Comparison of ENCODE assay signal across 1 cellular context in genomic region chr14:91410781-91411536, GRCh38.
A peak's percentile ranks its signal among the peaks of the same experiment; 100 is the strongest.
TF ChIP-seq lines count a peak whose summit lies in the region.

No MANE protein-coding gene starts in this region.

TF ChIP-seq in GM12878, 131 proteins besides CTCF, POLR2A, EP300 and RAD21 (continued from another document and continues in another):
- no peak for TF ChIP-seq ZNF592 (IDR thresholded peaks at IDR 0.05)
- TF ChIP-seq STAT1 (conservative IDR thresholded peaks at IDR 0.05), result no peak
- TF ChIP-seq NFIC (IDR thresholded peaks at IDR 0.05; ENCODE audit: low read depth, low read length), result no peak
- TF ChIP-seq FOXK2 (IDR thresholded peaks at IDR 0.05), result no peak
- no peak for TF ChIP-seq MEF2A (IDR thresholded peaks at IDR 0.05; ENCODE audit: insufficient read depth, low read depth, low read length)
- no peak for TF ChIP-seq SMAD5 (IDR thresholded peaks at IDR 0.05; ENCODE audit: low read depth)
- 0 out of 2 replicates have a peak, but pooled peaks have one; percentile 14 for TF ChIP-seq NKRF (conservative IDR thresholded peaks at IDR 0.05)
- TF ChIP-seq, protein P1, sequence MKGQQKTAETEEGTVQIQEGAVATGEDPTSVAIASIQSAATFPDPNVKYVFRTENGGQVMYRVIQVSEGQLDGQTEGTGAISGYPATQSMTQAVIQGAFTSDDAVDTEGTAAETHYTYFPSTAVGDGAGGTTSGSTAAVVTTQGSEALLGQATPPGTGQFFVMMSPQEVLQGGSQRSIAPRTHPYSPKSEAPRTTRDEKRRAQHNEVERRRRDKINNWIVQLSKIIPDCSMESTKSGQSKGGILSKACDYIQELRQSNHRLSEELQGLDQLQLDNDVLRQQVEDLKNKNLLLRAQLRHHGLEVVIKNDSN (IDR thresholded peaks at IDR 0.05; ENCODE audit: borderline replicate concordance, extremely low read length, insufficient read depth, low read depth, low read length), result no peak
- TF ChIP-seq DPF2 (IDR thresholded peaks at IDR 0.05), result no peak
- no peak for TF ChIP-seq SMAD1 (IDR thresholded peaks at IDR 0.05; ENCODE audit: low read depth, partially characterized antibody)
- no peak for TF ChIP-seq E2F4 (IDR thresholded peaks at IDR 0.05; ENCODE audit: low read depth, low read length)
- no peak for TF ChIP-seq SREBF2 (IDR thresholded peaks at IDR 0.05; ENCODE audit: low read length)
- no peak for TF ChIP-seq ASH2L (IDR thresholded peaks at IDR 0.05; ENCODE audit: borderline replicate concordance, low read depth)
- TF ChIP-seq ZNF384 (IDR thresholded peaks at IDR 0.05; ENCODE audit: borderline replicate concordance, low read depth, low read length), result no peak
- TF ChIP-seq GABPA (IDR thresholded peaks at IDR 0.05; ENCODE audit: low read depth), result no peak
- TF ChIP-seq BHLHE40 (IDR thresholded peaks at IDR 0.05; ENCODE audit: borderline replicate concordance in 1 of 2, low read depth in 2 of 2, low read length in 1 of 2), result peak; percentile 78 to 84
- no peak for TF ChIP-seq ATF7 (IDR thresholded peaks at IDR 0.05; ENCODE audit: low read depth)
- TF ChIP-seq ATF3 (IDR thresholded peaks at IDR 0.05; ENCODE audit: borderline replicate concordance, extremely low read depth, low read depth, low read length), result no peak
- no peak for TF ChIP-seq BCLAF1 (IDR thresholded peaks at IDR 0.05)
- TF ChIP-seq IKZF2 (IDR thresholded peaks at IDR 0.05), result peak in 1 of 2 experiments; percentile 12; a peak in 1 of 4 replicates
- peak; percentile 52; the same call in 1 of the 2 replicates for TF ChIP-seq ZNF217 (IDR thresholded peaks at IDR 0.05)
- no peak for TF ChIP-seq ATF2 (IDR thresholded peaks at IDR 0.05; ENCODE audit: low read length)
- no peak for TF ChIP-seq BRCA1 (IDR thresholded peaks at IDR 0.05; ENCODE audit: low read depth, low read length)
- TF ChIP-seq ETV6 (conservative IDR thresholded peaks at IDR 0.05 in 1 of 2, IDR thresholded peaks at IDR 0.05 in 1 of 2; ENCODE audit: borderline replicate concordance in 1 of 2, low read depth in 1 of 2), result no peak
- TF ChIP-seq, protein P2, sequence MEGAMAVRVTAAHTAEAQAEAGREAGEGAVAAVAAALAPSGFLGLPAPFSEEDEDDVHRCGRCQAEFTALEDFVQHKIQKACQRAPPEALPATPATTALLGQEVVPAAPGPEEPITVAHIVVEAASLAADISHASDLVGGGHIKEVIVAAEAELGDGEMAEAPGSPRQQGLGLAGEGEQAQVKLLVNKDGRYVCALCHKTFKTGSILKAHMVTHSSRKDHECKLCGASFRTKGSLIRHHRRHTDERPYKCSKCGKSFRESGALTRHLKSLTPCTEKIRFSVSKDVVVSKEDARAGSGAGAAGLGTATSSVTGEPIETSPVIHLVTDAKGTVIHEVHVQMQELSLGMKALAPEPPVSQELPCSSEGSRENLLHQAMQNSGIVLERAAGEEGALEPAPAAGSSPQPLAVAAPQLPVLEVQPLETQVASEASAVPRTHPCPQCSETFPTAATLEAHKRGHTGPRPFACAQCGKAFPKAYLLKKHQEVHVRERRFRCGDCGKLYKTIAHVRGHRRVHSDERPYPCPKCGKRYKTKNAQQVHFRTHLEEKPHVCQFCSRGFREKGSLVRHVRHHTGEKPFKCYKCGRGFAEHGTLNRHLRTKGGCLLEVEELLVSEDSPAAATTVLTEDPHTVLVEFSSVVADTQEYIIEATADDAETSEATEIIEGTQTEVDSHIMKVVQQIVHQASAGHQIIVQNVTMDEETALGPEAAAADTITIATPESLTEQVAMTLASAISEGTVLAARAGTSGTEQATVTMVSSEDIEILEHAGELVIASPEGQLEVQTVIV (IDR thresholded peaks at IDR 0.05; ENCODE audit: borderline replicate concordance, partially characterized antibody), result no peak
- 0 out of 2 replicates have a peak, but pooled peaks have one; percentile 14 for TF ChIP-seq MXI1 (IDR thresholded peaks at IDR 0.05; ENCODE audit: low read depth, low read length)
- TF ChIP-seq TAF1 (IDR thresholded peaks at IDR 0.05; ENCODE audit: borderline replicate concordance, low read depth, low read length), result no peak
- peak; percentile 70; the same call in 1 of the 2 replicates for TF ChIP-seq ZBED1 (IDR thresholded peaks at IDR 0.05; ENCODE audit: borderline replicate concordance)
- no peak for TF ChIP-seq FOS (IDR thresholded peaks at IDR 0.05; ENCODE audit: borderline replicate concordance, extremely low read depth, insufficient read length)
- TF ChIP-seq CBX5 (IDR thresholded peaks at IDR 0.05; ENCODE audit: low read depth), result no peak
- TF ChIP-seq HDAC2 (IDR thresholded peaks at IDR 0.05), result no peak
- TF ChIP-seq HDAC6 (IDR thresholded peaks at IDR 0.05; ENCODE audit: unreplicated experiment), result no peak
- TF ChIP-seq, protein P3, sequence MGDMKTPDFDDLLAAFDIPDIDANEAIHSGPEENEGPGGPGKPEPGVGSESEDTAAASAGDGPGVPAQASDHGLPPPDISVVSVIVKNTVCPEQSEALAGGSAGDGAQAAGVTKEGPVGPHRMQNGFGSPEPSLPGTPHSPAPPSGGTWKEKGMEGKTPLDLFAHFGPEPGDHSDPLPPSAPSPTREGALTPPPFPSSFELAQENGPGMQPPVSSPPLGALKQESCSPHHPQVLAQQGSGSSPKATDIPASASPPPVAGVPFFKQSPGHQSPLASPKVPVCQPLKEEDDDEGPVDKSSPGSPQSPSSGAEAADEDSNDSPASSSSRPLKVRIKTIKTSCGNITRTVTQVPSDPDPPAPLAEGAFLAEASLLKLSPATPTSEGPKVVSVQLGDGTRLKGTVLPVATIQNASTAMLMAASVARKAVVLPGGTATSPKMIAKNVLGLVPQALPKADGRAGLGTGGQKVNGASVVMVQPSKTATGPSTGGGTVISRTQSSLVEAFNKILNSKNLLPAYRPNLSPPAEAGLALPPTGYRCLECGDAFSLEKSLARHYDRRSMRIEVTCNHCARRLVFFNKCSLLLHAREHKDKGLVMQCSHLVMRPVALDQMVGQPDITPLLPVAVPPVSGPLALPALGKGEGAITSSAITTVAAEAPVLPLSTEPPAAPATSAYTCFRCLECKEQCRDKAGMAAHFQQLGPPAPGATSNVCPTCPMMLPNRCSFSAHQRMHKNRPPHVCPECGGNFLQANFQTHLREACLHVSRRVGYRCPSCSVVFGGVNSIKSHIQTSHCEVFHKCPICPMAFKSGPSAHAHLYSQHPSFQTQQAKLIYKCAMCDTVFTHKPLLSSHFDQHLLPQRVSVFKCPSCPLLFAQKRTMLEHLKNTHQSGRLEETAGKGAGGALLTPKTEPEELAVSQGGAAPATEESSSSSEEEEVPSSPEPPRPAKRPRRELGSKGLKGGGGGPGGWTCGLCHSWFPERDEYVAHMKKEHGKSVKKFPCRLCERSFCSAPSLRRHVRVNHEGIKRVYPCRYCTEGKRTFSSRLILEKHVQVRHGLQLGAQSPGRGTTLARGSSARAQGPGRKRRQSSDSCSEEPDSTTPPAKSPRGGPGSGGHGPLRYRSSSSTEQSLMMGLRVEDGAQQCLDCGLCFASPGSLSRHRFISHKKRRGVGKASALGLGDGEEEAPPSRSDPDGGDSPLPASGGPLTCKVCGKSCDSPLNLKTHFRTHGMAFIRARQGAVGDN (IDR thresholded peaks at IDR 0.05), result no peak
- TF ChIP-seq RBBP5 (conservative IDR thresholded peaks at IDR 0.05), result no peak
